In the genomic region with DNA sequence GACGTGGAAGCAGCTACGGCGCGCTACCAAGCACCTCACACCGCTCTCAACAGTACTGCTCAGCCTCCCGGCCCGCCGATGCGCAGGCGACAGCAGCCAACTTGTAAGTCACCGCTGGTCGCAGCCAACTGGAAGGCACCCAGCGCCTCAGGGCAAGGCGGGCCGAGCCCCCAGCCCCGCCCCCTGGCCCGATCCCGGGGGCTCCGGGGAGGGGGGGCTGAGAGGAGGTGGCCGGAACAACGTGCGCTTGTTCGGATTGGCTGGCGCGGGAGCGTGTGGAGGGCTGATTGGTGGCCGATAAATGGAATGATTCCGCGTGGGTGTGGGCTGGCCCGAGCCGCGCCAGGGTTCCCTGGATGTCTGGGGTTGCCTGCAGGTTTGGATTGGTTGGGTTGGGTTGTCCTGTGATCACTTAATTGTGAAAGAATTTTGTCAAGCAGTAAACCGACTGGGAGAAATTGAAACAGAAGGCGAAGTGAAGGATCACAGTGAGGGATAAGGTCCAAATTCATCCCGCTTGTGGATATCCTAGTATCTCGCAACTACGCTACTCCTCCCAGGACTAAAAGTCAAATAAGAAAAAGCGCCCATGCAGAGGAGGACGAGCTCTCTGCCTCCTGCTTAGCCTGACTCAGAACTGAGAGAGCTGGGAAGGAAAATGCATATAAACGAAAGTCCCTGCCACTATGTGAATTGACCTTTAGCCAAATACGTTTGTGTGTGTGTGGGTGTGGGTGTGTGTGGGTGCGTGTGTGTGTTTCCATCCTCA, we compare ENCODE assay signal across 8 cellular contexts. TPM values are rescaled to one million over a fixed set of nuclear protein-coding genes. Genes with fewer than 3 reads are reported as not detected.
DNase-seq lines count a peak whose midpoint lies in the region; ATAC-seq and TF ChIP-seq lines count a peak whose summit lies in the region.

TSS of gene STARD4 (minus strand) at position 130 of the 769 bp plus-strand sequence. CDS start 5,102 bp downstream, outside the sequence.

- intact Hi-C loops in OCI-LY7 (cut with micrococcal nuclease; ENCODE audit: unreplicated experiment), result loop anchor here (1.0 to 10.0 kb wide), 5 partner anchors 242 to 780 kb away; partner anchors contain the start of genes CAMK4, NREP and WDR36

- DNase-seq in D341Med (ENCODE audit: low spot score), result peak; percentile 97
- peak; percentile 68 for DNase-seq in HuH-7.5 (ENCODE audit: low spot score)
- DNase-seq in OCI-LY7 (ENCODE audit: low spot score), result peak; percentile 96
- DNase-seq in activated T-cell treated with anti-CD3 and anti-CD28 coated beads for 24 hours (ENCODE audit: low read depth), result peak; percentile 92
- DNase-seq in epidermal melanocyte (ENCODE audit: insufficient read length, low spot score), result peak; percentile 80
- DNase-seq in middle frontal gyrus (ENCODE audit: extremely low spot score, low spot score), result peak; percentile 89
- DNase-seq in stimulated activated CD8-positive, alpha-beta memory T cell treated with anti-CD3 and anti-CD28 coated beads, Interleukin-2, amount 100 ng/mL, for 48 hours (ENCODE audit: low read depth in 2 of 2), result peak; percentile 90 to 92

- peaks cover 44% of the 10 kb centered on the region; the same call in 1 of the 2 replicates for H3K79me2 ChIP-seq in OCI-LY7 (ENCODE audit: insufficient read depth, low read depth, low read length)

- H3K36me3 ChIP-seq in OCI-LY7 (ENCODE audit: insufficient read depth, low read length), result no peaks in the 10 kb centered on the region

- peak within 1 kb of the TSS; percentile 92 for H3K4me2 ChIP-seq in OCI-LY7 (ENCODE audit: low read length)

- POLR2A ChIA-PET in OCI-LY7 (lab: Charles Lee), result interaction anchor here (0.9 to 3.6 kb wide), 5 partner anchors 11 to 649 kb away, joined by 3 to 11 read pairs (median 4); no protein-coding TSS in a partner anchor

- TSS peak; percentile 96 for BruUV-seq in OCI-LY7 (replicated peaks; lab: Mats Ljungman, UMichigan)

- peak; percentile 92 for ATAC-seq in GM21526 (IDR thresholded peaks at IDR 0.05; ENCODE audit: low FRiP score, unreplicated experiment)

- peaks cover 38% of the 10 kb centered on the region for H3K4me1 ChIP-seq in OCI-LY7 (ENCODE audit: insufficient read depth, low read length, poor library complexity, severe bottlenecking)

- peak within 1 kb of the TSS; percentile 91 for H3K4me3 ChIP-seq in OCI-LY7 (ENCODE audit: low read depth, low read length, poor library complexity, severe bottlenecking)

- H3K9me2 ChIP-seq in OCI-LY7 (ENCODE audit: insufficient read depth, low read length), result no peaks in the 10 kb centered on the region

- H3K9me3 ChIP-seq in OCI-LY7 (ENCODE audit: low read length), result no peaks in the 10 kb centered on the region

- H4K20me1 ChIP-seq in OCI-LY7 (ENCODE audit: insufficient read depth, low read length), result peaks cover 13% of the 10 kb centered on the region; the same call in 1 of the 2 replicates

- H2AFZ ChIP-seq in OCI-LY7 (ENCODE audit: low read length), result peak within 1 kb of the TSS; percentile 94

- peak within 1 kb of the TSS; percentile 69 for H3K27ac ChIP-seq in OCI-LY7 (ENCODE audit: low read depth, low read length, poor library complexity, severe bottlenecking)

- CTCF ChIA-PET in OCI-LY7 (lab: Charles Lee; ENCODE audit: unreplicated experiment), result interaction anchor here (1.1 kb wide), 1 partner anchor 28 kb away, joined by 4 read pairs; no protein-coding TSS in a partner anchor

- TF ChIP-seq CTCF in OCI-LY7 (conservative IDR thresholded peaks at IDR 0.05; ENCODE audit: low read length), result no peak

RNA-seq across cellular contexts. Expression of gene STARD4, which starts in this region (rescaled TPM):
- 28.1 and 30.4 TPM in 2 replicates for total RNA-seq in OCI-LY7 (2014; rRNA removed; shearing (Covaris generic))
- total RNA-seq in OCI-LY7 (2022), result 37.3 and 43.8 TPM in 2 replicates

Comparison
In these comparisons a context has a peak if more than half of its experiments do, and no peak if none do; other contexts are left out.
1. Peak in every context shown above with its lines: DNase-seq, ATAC-seq, H3K4me3 ChIP-seq and H3K27ac ChIP-seq.